In the genomic region with DNA sequence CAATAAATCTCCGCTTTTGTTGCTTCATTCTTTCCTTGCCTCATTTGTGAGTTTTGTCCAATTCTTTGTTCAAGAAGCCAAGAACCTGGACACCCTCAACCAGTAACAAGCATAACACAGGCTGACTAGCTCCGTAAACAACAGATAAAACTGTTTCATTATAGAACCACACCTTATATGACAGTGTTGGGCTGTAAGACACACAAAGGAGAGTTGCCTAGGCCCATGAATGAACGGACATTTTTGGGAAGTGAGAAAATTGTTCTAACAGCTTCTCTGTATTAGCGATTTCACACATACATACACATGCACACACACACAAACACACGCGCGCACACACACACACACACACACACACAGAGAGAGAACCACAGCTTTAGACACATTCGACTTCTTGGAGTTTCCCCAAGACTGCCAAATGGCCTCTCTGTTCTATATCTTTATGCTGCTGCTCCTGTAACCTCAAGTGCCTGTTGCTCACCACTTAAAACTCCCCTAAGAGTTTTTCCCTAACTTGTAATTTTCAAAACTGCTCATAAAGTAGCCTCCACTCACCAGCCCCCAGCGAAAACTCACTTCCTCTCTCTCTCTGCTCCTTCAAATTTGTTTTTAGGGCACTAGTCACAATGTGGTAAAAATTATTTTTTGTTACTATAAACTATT, we compare ENCODE assay signal across 1 cellular context.
TF ChIP-seq lines count a peak whose summit lies in the region.

No MANE protein-coding gene starts in this region.

TF ChIP-seq in HepG2, 621 proteins besides CTCF, POLR2A, EP300 and RAD21 (continued from another document):
- TF ChIP-seq HMGXB4 (CRISPR knock-in tag; IDR thresholded peaks at IDR 0.05; ENCODE audit: borderline replicate concordance in 1 of 2, low read depth in 1 of 2), result no peak
- TF ChIP-seq RBM39 (IDR thresholded peaks at IDR 0.05; ENCODE audit: low read depth, low read length, poor library complexity, severe bottlenecking), result no peak
- TF ChIP-seq, protein P1, sequence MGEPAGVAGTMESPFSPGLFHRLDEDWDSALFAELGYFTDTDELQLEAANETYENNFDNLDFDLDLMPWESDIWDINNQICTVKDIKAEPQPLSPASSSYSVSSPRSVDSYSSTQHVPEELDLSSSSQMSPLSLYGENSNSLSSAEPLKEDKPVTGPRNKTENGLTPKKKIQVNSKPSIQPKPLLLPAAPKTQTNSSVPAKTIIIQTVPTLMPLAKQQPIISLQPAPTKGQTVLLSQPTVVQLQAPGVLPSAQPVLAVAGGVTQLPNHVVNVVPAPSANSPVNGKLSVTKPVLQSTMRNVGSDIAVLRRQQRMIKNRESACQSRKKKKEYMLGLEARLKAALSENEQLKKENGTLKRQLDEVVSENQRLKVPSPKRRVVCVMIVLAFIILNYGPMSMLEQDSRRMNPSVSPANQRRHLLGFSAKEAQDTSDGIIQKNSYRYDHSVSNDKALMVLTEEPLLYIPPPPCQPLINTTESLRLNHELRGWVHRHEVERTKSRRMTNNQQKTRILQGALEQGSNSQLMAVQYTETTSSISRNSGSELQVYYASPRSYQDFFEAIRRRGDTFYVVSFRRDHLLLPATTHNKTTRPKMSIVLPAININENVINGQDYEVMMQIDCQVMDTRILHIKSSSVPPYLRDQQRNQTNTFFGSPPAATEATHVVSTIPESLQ (CRISPR knock-in tag; conservative IDR thresholded peaks at IDR 0.05), result no peak
- no peak for TF ChIP-seq ZNF484 (CRISPR knock-in tag; IDR thresholded peaks at IDR 0.05; ENCODE audit: borderline replicate concordance, low read depth)
- no peak for TF ChIP-seq MBNL3 (CRISPR knock-in tag; conservative IDR thresholded peaks at IDR 0.05)
- TF ChIP-seq ZFP1 (CRISPR knock-in tag; IDR thresholded peaks at IDR 0.05), result no peak
- TF ChIP-seq, protein P2, sequence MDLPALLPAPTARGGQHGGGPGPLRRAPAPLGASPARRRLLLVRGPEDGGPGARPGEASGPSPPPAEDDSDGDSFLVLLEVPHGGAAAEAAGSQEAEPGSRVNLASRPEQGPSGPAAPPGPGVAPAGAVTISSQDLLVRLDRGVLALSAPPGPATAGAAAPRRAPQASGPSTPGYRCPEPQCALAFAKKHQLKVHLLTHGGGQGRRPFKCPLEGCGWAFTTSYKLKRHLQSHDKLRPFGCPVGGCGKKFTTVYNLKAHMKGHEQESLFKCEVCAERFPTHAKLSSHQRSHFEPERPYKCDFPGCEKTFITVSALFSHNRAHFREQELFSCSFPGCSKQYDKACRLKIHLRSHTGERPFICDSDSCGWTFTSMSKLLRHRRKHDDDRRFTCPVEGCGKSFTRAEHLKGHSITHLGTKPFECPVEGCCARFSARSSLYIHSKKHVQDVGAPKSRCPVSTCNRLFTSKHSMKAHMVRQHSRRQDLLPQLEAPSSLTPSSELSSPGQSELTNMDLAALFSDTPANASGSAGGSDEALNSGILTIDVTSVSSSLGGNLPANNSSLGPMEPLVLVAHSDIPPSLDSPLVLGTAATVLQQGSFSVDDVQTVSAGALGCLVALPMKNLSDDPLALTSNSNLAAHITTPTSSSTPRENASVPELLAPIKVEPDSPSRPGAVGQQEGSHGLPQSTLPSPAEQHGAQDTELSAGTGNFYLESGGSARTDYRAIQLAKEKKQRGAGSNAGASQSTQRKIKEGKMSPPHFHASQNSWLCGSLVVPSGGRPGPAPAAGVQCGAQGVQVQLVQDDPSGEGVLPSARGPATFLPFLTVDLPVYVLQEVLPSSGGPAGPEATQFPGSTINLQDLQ (CRISPR knock-in tag; IDR thresholded peaks at IDR 0.05), result no peak
- no peak for TF ChIP-seq SRF (IDR thresholded peaks at IDR 0.05; ENCODE audit: low read depth, low read length)
